In the genomic region with DNA sequence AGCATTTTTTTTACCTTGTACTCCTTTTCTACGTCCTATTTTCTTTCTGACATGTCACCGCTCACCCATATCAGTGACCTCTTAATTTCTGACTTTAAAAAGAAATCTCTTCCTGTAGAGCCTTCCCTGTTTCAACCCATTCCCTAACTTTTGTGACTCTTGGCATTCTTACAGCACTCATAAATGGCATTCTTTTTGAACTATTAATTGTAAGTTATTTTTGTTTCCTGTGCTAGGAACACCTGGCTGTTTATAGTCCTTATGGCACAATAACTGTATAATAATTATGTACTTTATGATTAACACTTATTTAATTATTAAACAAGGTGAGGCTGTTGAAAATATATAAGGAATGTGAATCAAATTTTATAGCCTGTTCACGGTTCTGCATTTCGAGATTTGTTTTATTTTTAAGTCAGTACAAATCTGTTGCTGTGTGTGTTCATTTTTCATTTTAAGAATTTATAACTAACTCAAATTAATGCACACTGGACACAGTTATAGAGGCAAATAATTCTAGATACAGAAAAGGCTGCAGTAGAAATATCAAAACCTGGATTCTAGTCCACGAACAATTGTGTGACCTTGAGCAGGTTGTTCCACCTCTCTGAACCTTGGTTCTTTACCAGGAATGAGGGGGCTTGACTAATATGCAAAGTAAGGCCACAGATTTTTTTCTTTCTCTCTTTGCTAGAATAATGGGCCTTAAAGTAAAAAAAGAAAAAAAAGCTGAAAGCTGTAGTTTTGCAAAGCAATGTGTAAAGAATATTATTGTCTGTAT, we compare ENCODE assay signal across 2 cellular contexts.
TF ChIP-seq lines count a peak whose summit lies in the region.

No MANE protein-coding gene starts in this region.

TF ChIP-seq in IMR-90, 13 proteins besides CTCF, POLR2A, EP300 and RAD21:
- no peak for TF ChIP-seq SMC3 (IDR thresholded peaks at IDR 0.05; ENCODE audit: low read depth, low read length)
- TF ChIP-seq CEBPB (IDR thresholded peaks at IDR 0.05; ENCODE audit: low read depth, low read length): no peak

TF ChIP-seq in K562, 482 proteins besides CTCF, POLR2A, EP300 and RAD21:
- no peak for TF ChIP-seq ZNF232 (CRISPR knock-in tag; IDR thresholded peaks at IDR 0.05)
- no peak for TF ChIP-seq MEIS2 (IDR thresholded peaks at IDR 0.05; ENCODE audit: partially characterized antibody)
- TF ChIP-seq RBM17 (IDR thresholded peaks at IDR 0.05; ENCODE audit: borderline replicate concordance, low read depth, low read length): no peak
- TF ChIP-seq CHCHD3 (CRISPR knock-in tag; IDR thresholded peaks at IDR 0.05): no peak
- no peak for TF ChIP-seq GABPB2 (CRISPR knock-in tag; conservative IDR thresholded peaks at IDR 0.05)
- TF ChIP-seq TSC22D4 (tag; IDR thresholded peaks at IDR 0.05): no peak
- no peak for TF ChIP-seq WHSC1 (IDR thresholded peaks at IDR 0.05; ENCODE audit: low read length)
- no peak for TF ChIP-seq ZKSCAN3 (CRISPR knock-in tag; IDR thresholded peaks at IDR 0.05)
- TF ChIP-seq NCOA2 (IDR thresholded peaks at IDR 0.05; ENCODE audit: partially characterized antibody in 2 of 2): no peak
- no peak for TF ChIP-seq ZNF76 (CRISPR knock-in tag; IDR thresholded peaks at IDR 0.05; ENCODE audit: borderline replicate concordance)
- TF ChIP-seq, protein P1, sequence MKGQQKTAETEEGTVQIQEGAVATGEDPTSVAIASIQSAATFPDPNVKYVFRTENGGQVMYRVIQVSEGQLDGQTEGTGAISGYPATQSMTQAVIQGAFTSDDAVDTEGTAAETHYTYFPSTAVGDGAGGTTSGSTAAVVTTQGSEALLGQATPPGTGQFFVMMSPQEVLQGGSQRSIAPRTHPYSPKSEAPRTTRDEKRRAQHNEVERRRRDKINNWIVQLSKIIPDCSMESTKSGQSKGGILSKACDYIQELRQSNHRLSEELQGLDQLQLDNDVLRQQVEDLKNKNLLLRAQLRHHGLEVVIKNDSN (CRISPR knock-in tag; IDR thresholded peaks at IDR 0.05): no peak
- TF ChIP-seq, protein P2, sequence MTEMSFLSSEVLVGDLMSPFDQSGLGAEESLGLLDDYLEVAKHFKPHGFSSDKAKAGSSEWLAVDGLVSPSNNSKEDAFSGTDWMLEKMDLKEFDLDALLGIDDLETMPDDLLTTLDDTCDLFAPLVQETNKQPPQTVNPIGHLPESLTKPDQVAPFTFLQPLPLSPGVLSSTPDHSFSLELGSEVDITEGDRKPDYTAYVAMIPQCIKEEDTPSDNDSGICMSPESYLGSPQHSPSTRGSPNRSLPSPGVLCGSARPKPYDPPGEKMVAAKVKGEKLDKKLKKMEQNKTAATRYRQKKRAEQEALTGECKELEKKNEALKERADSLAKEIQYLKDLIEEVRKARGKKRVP (CRISPR knock-in tag; IDR thresholded peaks at IDR 0.05): no peak
- no peak for TF ChIP-seq ELF4 (CRISPR knock-in tag; IDR thresholded peaks at IDR 0.05)
- no peak for TF ChIP-seq HMG20B (CRISPR knock-in tag; IDR thresholded peaks at IDR 0.05)
- no peak for TF ChIP-seq CREB5 (CRISPR knock-in tag; IDR thresholded peaks at IDR 0.05)
TF ChIP-seq in K562: peak in this region for 0.
